Comparison of ENCODE assay signal across 34 cellular contexts in genomic region chr7:95412075-95412474, GRCh38. TPM values are rescaled to one million over a fixed set of nuclear protein-coding genes. Genes with fewer than 3 reads are reported as not detected.
"Had no signal": no experiment of that assay in that cellular context is flagged by ENCODE, and none has a peak within 500 bp of the region (broad histone marks: within the 10 kb centered on the region; RNA-seq: fewer than 3 reads in every experiment).

No MANE protein-coding gene starts in this region.

- H3K27ac ChIP-seq: ascending aorta, breast epithelium, cardiac muscle cell, coronary artery had no signal

- H3K9me3 ChIP-seq: ascending aorta, breast epithelium had no signal

- H3K4me1 ChIP-seq: ascending aorta, breast epithelium had no signal

- DNase-seq: activated CD4-positive, alpha-beta memory T cell treated with anti-CD3 and anti-CD28 coated beads for 36 hours; activated CD4-positive, alpha-beta T cell treated with anti-CD3 and anti-CD28 coated beads for 36 hours; activated CD4-positive, alpha-beta T cell treated with anti-CD3 and anti-CD28 coated beads, Interleukin-2, amount 10 ng/mL, durations not matched to agents 24 days and 14 days; activated CD4-positive, CD25-positive, alpha-beta regulatory T cell; activated CD4-positive, CD25-positive, alpha-beta regulatory T cell treated with anti-CD3 and anti-CD28 coated beads, Interleukin-2, amount 50 U/mL, for 72 hours; activated CD8-positive, alpha-beta memory T cell treated with anti-CD3 and anti-CD28 coated beads, Interleukin-2, amount 10 ng/mL, durations not matched to agents 7 days and 5 days; activated CD8-positive, alpha-beta memory T cell treated with anti-CD3 and anti-CD28 coated beads, Interleukin-2, amount 50 U/mL, for 4 hours; activated CD8-positive, alpha-beta T cell treated with anti-CD3 and anti-CD28 coated beads, Interleukin-2, amount 10 ng/mL, durations not matched to agents 7 days and 5 days; activated gamma-delta T cell; activated naive CD4-positive, alpha-beta T cell; activated naive CD4-positive, alpha-beta T cell treated with anti-CD3 and anti-CD28 coated beads, Interleukin-2, amount 50 U/mL, for 16 hours; activated T-cell treated with anti-CD3 and anti-CD28 coated beads, Interleukin-2, amount 50 U/mL, for 1 hour; activated T-cell treated with anti-CD3 and anti-CD28 coated beads, Interleukin-2, amount 50 U/mL, for 48 hours; central memory CD4-positive, alpha-beta T cell; cerebellar nuclear complex; dorsolateral prefrontal cortex; effector memory CD4-positive, alpha-beta T cell; endodermal cell; foreskin fibroblast; head of caudate nucleus; T-helper 17 cell had no signal

- H3K27me3 Mint-ChIP-seq: activated CD4-positive, alpha-beta memory T cell treated with anti-CD3 and anti-CD28 coated beads for 36 hours; activated CD4-positive, alpha-beta T cell treated with anti-CD3 and anti-CD28 coated beads for 36 hours; activated CD4-positive, alpha-beta T cell treated with anti-CD3 and anti-CD28 coated beads, Interleukin-2, amount 10 ng/mL, durations not matched to agents 24 days and 14 days; activated CD8-positive, alpha-beta memory T cell treated with anti-CD3 and anti-CD28 coated beads, Interleukin-2, amount 10 ng/mL, durations not matched to agents 7 days and 5 days; activated naive CD8-positive, alpha-beta T cell; brain; dendritic cell treated with granulocyte-macrophage colony-stimulating factor and Interleukin-4, amounts not matched to agents 40 ng/mL and 50 ng/mL, for 4 days; T-helper 17 cell had no signal

- H3K4me1 Mint-ChIP-seq: activated CD4-positive, alpha-beta T cell treated with anti-CD3 and anti-CD28 coated beads for 36 hours; activated CD4-positive, alpha-beta T cell treated with anti-CD3 and anti-CD28 coated beads, Interleukin-2, amount 10 ng/mL, durations not matched to agents 24 days and 14 days; brain; T-helper 17 cell had no signal

- H3K4me3 Mint-ChIP-seq: activated CD4-positive, alpha-beta memory T cell treated with anti-CD3 and anti-CD28 coated beads for 36 hours; activated CD4-positive, alpha-beta T cell treated with anti-CD3 and anti-CD28 coated beads for 36 hours; activated CD4-positive, alpha-beta T cell treated with anti-CD3 and anti-CD28 coated beads, Interleukin-2, amount 10 ng/mL, durations not matched to agents 24 days and 14 days; activated CD8-positive, alpha-beta memory T cell treated with anti-CD3 and anti-CD28 coated beads, Interleukin-2, amount 10 ng/mL, durations not matched to agents 7 days and 5 days; activated CD8-positive, alpha-beta T cell treated with anti-CD3 and anti-CD28 coated beads, Interleukin-2, amount 10 ng/mL, durations not matched to agents 7 days and 5 days; activated naive CD8-positive, alpha-beta T cell; activated T-helper 1 cell treated with anti-CD3 and anti-CD28 coated beads, Interleukin-12 subunit alpha, Interleukin-12 subunit beta, Interleukin-2, Interleukin-4 antibody, amounts not matched to agents 30 ng/mL and 10 ng/mL and 1 ng/mL, durations not matched to agents 14 hours and 24 hours and 36 hours; brain; dendritic cell treated with granulocyte-macrophage colony-stimulating factor and Interleukin-4, amounts not matched to agents 40 ng/mL and 50 ng/mL, for 4 days; endodermal cell; T-helper 17 cell; T-helper 2 cell treated with Interferon-gamma antibody and Interleukin-4, amounts not matched to agents 5 μg/mL and 100 μg/mL, for 36 hours had no signal

- H3K9me3 Mint-ChIP-seq: activated CD4-positive, alpha-beta memory T cell treated with anti-CD3 and anti-CD28 coated beads for 36 hours; activated CD4-positive, alpha-beta T cell treated with anti-CD3 and anti-CD28 coated beads, Interleukin-2, amount 10 ng/mL, durations not matched to agents 24 days and 14 days; activated T-helper 1 cell treated with anti-CD3 and anti-CD28 coated beads, Interleukin-12 subunit alpha, Interleukin-12 subunit beta, Interleukin-2, Interleukin-4 antibody, amounts not matched to agents 30 ng/mL and 10 ng/mL and 1 ng/mL, durations not matched to agents 14 hours and 24 hours and 36 hours; brain; dendritic cell treated with granulocyte-macrophage colony-stimulating factor and Interleukin-4, amounts not matched to agents 40 ng/mL and 50 ng/mL, for 4 days; endodermal cell; T-helper 2 cell treated with Interferon-gamma antibody and Interleukin-4, amounts not matched to agents 5 μg/mL and 100 μg/mL, for 36 hours had no signal

- H3K36me3 Mint-ChIP-seq: activated naive CD8-positive, alpha-beta T cell had no signal

- H3K27ac Mint-ChIP-seq: activated CD4-positive, alpha-beta memory T cell treated with anti-CD3 and anti-CD28 coated beads for 36 hours; activated CD4-positive, alpha-beta T cell treated with anti-CD3 and anti-CD28 coated beads for 36 hours; activated CD4-positive, alpha-beta T cell treated with anti-CD3 and anti-CD28 coated beads, Interleukin-2, amount 10 ng/mL, durations not matched to agents 24 days and 14 days; activated CD8-positive, alpha-beta memory T cell treated with anti-CD3 and anti-CD28 coated beads, Interleukin-2, amount 10 ng/mL, durations not matched to agents 7 days and 5 days; activated CD8-positive, alpha-beta T cell treated with anti-CD3 and anti-CD28 coated beads, Interleukin-2, amount 10 ng/mL, durations not matched to agents 7 days and 5 days; activated naive CD8-positive, alpha-beta T cell; activated T-helper 1 cell treated with anti-CD3 and anti-CD28 coated beads, Interleukin-12 subunit alpha, Interleukin-12 subunit beta, Interleukin-2, Interleukin-4 antibody, amounts not matched to agents 30 ng/mL and 10 ng/mL and 1 ng/mL, durations not matched to agents 14 hours and 24 hours and 36 hours; brain; dendritic cell treated with granulocyte-macrophage colony-stimulating factor and Interleukin-4, amounts not matched to agents 40 ng/mL and 50 ng/mL, for 4 days; endodermal cell; T-helper 17 cell; T-helper 2 cell treated with Interferon-gamma antibody and Interleukin-4, amounts not matched to agents 5 μg/mL and 100 μg/mL, for 36 hours had no signal

- ATAC-seq: activated CD4-positive, alpha-beta T cell treated with anti-CD3 and anti-CD28 coated beads for 36 hours; activated CD8-positive, alpha-beta memory T cell treated with anti-CD3 and anti-CD28 coated beads, Interleukin-2, amount 10 ng/mL, durations not matched to agents 7 days and 5 days; activated CD8-positive, alpha-beta T cell treated with anti-CD3 and anti-CD28 coated beads, Interleukin-2, amount 10 ng/mL, durations not matched to agents 7 days and 5 days; esophagus mucosa; T-helper 17 cell had no signal

- H3K4me3 ChIP-seq: ascending aorta, breast epithelium, cardiac muscle cell, coronary artery, dorsolateral prefrontal cortex had no signal

- FAIRE-seq: frontal cortex had no signal

RNA-seq across cellular contexts. Expression of gene PON3, which starts 15.9 kb away (rescaled TPM):
- total RNA-seq: activated CD4-positive, alpha-beta memory T cell treated with anti-CD3 and anti-CD28 coated beads for 36 hours; activated CD4-positive, alpha-beta T cell treated with anti-CD3 and anti-CD28 coated beads for 36 hours; activated CD4-positive, alpha-beta T cell treated with anti-CD3 and anti-CD28 coated beads, Interleukin-2, amount 10 ng/mL, durations not matched to agents 24 days and 14 days; activated CD8-positive, alpha-beta memory T cell treated with anti-CD3 and anti-CD28 coated beads for 36 hours; activated CD8-positive, alpha-beta T cell treated with anti-CD3 and anti-CD28 coated beads, Interleukin-2, amount 10 ng/mL, durations not matched to agents 7 days and 5 days; activated T-helper 1 cell treated with anti-CD3 and anti-CD28 coated beads, Interleukin-12 subunit alpha, Interleukin-12 subunit beta, Interleukin-2, Interleukin-4 antibody, amounts not matched to agents 30 ng/mL and 10 ng/mL and 1 ng/mL, durations not matched to agents 14 hours and 24 hours and 36 hours; ascending aorta; cardiac muscle cell; epithelial cell of proximal tubule; T-helper 17 cell had no signal
- polyA plus RNA-seq: cardiac muscle cell had no signal
